20 cellular contexts compared by ENCODE assay signal in the genomic region with DNA sequence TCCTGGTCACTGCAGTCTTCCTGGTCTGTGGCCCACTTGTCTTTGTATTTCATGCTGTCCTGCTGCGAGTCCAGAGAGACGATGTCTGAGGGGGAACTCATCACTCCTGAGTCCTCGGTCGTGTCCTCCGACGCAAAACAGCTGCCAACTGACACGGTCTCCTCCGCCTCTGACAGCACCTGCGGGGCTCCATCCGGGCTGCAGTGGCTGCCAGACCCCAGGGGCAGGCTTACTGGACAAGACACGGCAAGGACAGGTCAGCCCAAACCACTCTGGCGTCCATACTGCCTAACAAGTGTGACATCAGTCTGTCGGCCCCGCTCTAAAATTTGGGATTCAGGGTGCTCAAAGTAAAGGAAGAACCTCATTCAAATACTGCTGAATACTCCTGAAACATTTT.
"Had no signal": no experiment of that assay in that cellular context is flagged by ENCODE, and none has a peak within 500 bp of the region (broad histone marks: within the 10 kb centered on the region; RNA-seq: fewer than 3 reads in every experiment).

No MANE protein-coding gene starts in this region.

- H3K9me3 Mint-ChIP-seq: naive thymus-derived CD4-positive, alpha-beta T cell; nephron; stimulated activated memory B cell treated with anti-CD40 and anti-IgM and Interleukin-4, amounts not matched to agents 10 μg/mL and 1 μg/mL and 100 μg/mL, for 72 hours; stimulated activated naive CD8-positive, alpha-beta T cell treated with anti-CD3 and anti-CD28 coated beads, Interleukin-15, amount 100 ng/mL, for 72 hours; type B pancreatic cell had no signal

- H3K36me3 Mint-ChIP-seq: naive thymus-derived CD4-positive, alpha-beta T cell; stimulated activated memory B cell treated with anti-CD40 and anti-IgM and Interleukin-4, amounts not matched to agents 10 μg/mL and 1 μg/mL and 100 μg/mL, for 72 hours; type B pancreatic cell had no signal

- H3K27me3 Mint-ChIP-seq: stimulated activated memory B cell treated with anti-CD40 and anti-IgM and Interleukin-4, amounts not matched to agents 10 μg/mL and 1 μg/mL and 100 μg/mL, for 72 hours; type B pancreatic cell had no signal

- H3K27ac Mint-ChIP-seq: naive thymus-derived CD4-positive, alpha-beta T cell; nephron; stimulated activated memory B cell treated with anti-CD40 and anti-IgM and Interleukin-4, amounts not matched to agents 10 μg/mL and 1 μg/mL and 100 μg/mL, for 72 hours; stimulated activated naive CD8-positive, alpha-beta T cell treated with anti-CD3 and anti-CD28 coated beads, Interleukin-15, amount 100 ng/mL, for 72 hours; type B pancreatic cell had no signal

- H3K4me3 Mint-ChIP-seq: naive thymus-derived CD4-positive, alpha-beta T cell; nephron; neural crest cell; stimulated activated memory B cell treated with anti-CD40 and anti-IgM and Interleukin-4, amounts not matched to agents 10 μg/mL and 1 μg/mL and 100 μg/mL, for 72 hours; stimulated activated naive CD8-positive, alpha-beta T cell treated with anti-CD3 and anti-CD28 coated beads, Interleukin-15, amount 100 ng/mL, for 72 hours; type B pancreatic cell had no signal

- ATAC-seq: heart left ventricle; left colon; mucosa of descending colon; naive thymus-derived CD4-positive, alpha-beta T cell; right lobe of liver; stimulated activated naive CD8-positive, alpha-beta T cell treated with anti-CD3 and anti-CD28 coated beads, Interleukin-15, amount 100 ng/mL, for 72 hours had no signal

- H3K4me1 Mint-ChIP-seq: naive thymus-derived CD4-positive, alpha-beta T cell; nephron; stimulated activated memory B cell treated with anti-CD40 and anti-IgM and Interleukin-4, amounts not matched to agents 10 μg/mL and 1 μg/mL and 100 μg/mL, for 72 hours; stimulated activated naive CD8-positive, alpha-beta T cell treated with anti-CD3 and anti-CD28 coated beads, Interleukin-15, amount 100 ng/mL, for 72 hours had no signal

- DNase-seq: glutamatergic neuron; heart left ventricle; left colon; left ventricle myocardium inferior; midbrain; mucosa of descending colon; naive thymus-derived CD4-positive, alpha-beta T cell; occipital lobe; stimulated activated CD4-positive, alpha-beta T cell treated with anti-CD3 and anti-CD28 coated beads, Interleukin-1b, Interleukin-23, amount 100 ng/mL, for 48 hours; stimulated activated CD4-positive, alpha-beta T cell treated with anti-CD3 and anti-CD28 coated beads, Interleukin-2, amount 100 ng/mL, for 48 hours; stimulated activated CD4-positive, alpha-beta T cell treated with anti-CD3 and anti-CD28 coated beads, Interleukin-4, amount 100 ng/mL, for 4 hours; stimulated activated CD8-positive, alpha-beta memory T cell treated with anti-CD3 and anti-CD28 coated beads, Interleukin-4, amount 100 ng/mL, for 48 hours; stimulated activated naive CD4-positive, alpha-beta T cell treated with Interleukin-2 at 50 U/mL for 16 hours; stimulated activated naive CD8-positive, alpha-beta T cell treated with anti-CD3 and anti-CD28 coated beads, Interleukin-15, amount 100 ng/mL, for 72 hours; substantia nigra had no signal
